ENCODE assay signal across 8 cellular contexts in genomic region chr6:119349341-119350201, GRCh38. TPM values are rescaled to one million over a fixed set of nuclear protein-coding genes. Genes with fewer than 3 reads are reported as not detected.
DNase-seq lines count a peak whose midpoint lies in the region; ATAC-seq, FAIRE-seq and TF ChIP-seq lines count a peak whose summit lies in the region.

MAN1A1 (minus strand) TSS chr6:119349761; CDS start chr6:119349065, 696 bp downstream.

- TF ChIP-seq CTCF in 22Rv1 (IDR thresholded peaks at IDR 0.05) (peak; percentile 28), activated B cell treated with CpG ODN at 0.5 μM for 24 hours (IDR thresholded peaks at IDR 0.05) (no peak), cardiac fibroblast (IDR thresholded peaks at IDR 0.05; ENCODE audit: low read depth, low read length) (no peak)

- H3K27me3 Mint-ChIP-seq in activated B cell treated with CpG ODN at 0.5 μM for 24 hours = no peaks in the 10 kb centered on the region

- H3K27ac Mint-ChIP-seq in activated B cell treated with CpG ODN at 0.5 μM for 24 hours = peak within 1 kb of the TSS; percentile 94

- CTCF ChIA-PET in activated B cell treated with CpG ODN at 0.5 μM for 24 hours (lab: Charles Lee) = interaction anchor here (1.5 kb wide), 1 partner anchor 202 kb away, joined by 3 read pairs; no protein-coding TSS in a partner anchor

- no peaks in the 10 kb centered on the region for H3K9me3 Mint-ChIP-seq in activated B cell treated with CpG ODN at 0.5 μM for 24 hours

- intact Hi-C loops in activated B cell treated with CpG ODN at 0.5 μM for 24 hours (cut with micrococcal nuclease) = loop anchor here (1.0 to 10.0 kb wide), 13 partner anchors 45 to 1985 kb away; partner anchors contain the start of genes ASF1A, CEP85L, FAM184A and GOPC

- peak; percentile 77 for ATAC-seq in HG02973 (IDR thresholded peaks at IDR 0.05; ENCODE audit: unreplicated experiment)
- ATAC-seq in activated B cell treated with CpG ODN at 0.5 μM for 24 hours (ENCODE audit: low read depth) = peak; percentile 85

- peak; percentile 89 for FAIRE-seq in GM18507 (lab: Jason Lieb, UNC)

- peaks cover 4% of the 10 kb centered on the region for H3K36me3 Mint-ChIP-seq in activated B cell treated with CpG ODN at 0.5 μM for 24 hours (ENCODE audit: low read depth)

- peak within 1 kb of the TSS; percentile 95 to 96 for H3K4me3 ChIP-seq in cardiac fibroblast (replicated peaks in 1 of 2; ENCODE audit: low read depth in 2 of 2, low read length in 2 of 2)

- peak within 1 kb of the TSS; percentile 93 for H3K4me3 Mint-ChIP-seq in activated B cell treated with CpG ODN at 0.5 μM for 24 hours

- H3K4me1 Mint-ChIP-seq in activated B cell treated with CpG ODN at 0.5 μM for 24 hours = peaks cover 62% of the 10 kb centered on the region

- peak within 1 kb of the TSS; percentile 62 for H3K27ac ChIP-seq in 22Rv1

- POLR2A ChIA-PET in activated B cell treated with CpG ODN at 0.5 μM for 24 hours (lab: Charles Lee) = interaction anchor here (1.0 to 5.2 kb wide), 4 partner anchors 10 to 178 kb away, joined by 4 to 30 read pairs (median 4); no protein-coding TSS in a partner anchor

- DNase-seq in GM18507 (ENCODE audit: extremely low spot score, insufficient read length, low read depth) (peak; percentile 91), NCI-H2171 treated with DMSO at 0.1 percent for 48 hours (lab: John Stamatoyannopoulos, UW) (peak; percentile 82), activated B cell treated with CpG ODN at 0.5 μM for 24 hours (peak; percentile 96), cardiac fibroblast (ENCODE audit: low read depth in 2 of 2) (peak; percentile 77 to 91), islet precursor cell (peak; percentile 94)
- DNase-seq in stimulated activated CD4-positive, alpha-beta T cell treated with anti-CD3 and anti-CD28 coated beads, Interleukin-12 subunit alpha, Interleukin-12 subunit beta, amount 100 ng/mL, for 48 hours (ENCODE audit: low read depth in 2 of 3, low spot score in 1 of 3) = peak; percentile 76 to 85 (median 84)

RNA-seq across cellular contexts. Expression of gene MAN1A1, which starts in this region (rescaled TPM):
- total RNA-seq in activated B cell treated with CpG ODN at 0.5 μM for 24 hours = 17.7 and 18.1 TPM in 2 replicates

Comparison
In these comparisons a context has a peak if more than half of its experiments do, and no peak if none do; other contexts are left out.
1. Peak in every context shown above with its lines: DNase-seq, ATAC-seq, H3K4me3 ChIP-seq and H3K27ac ChIP-seq.